1 cellular context compared by ENCODE assay signal in the genomic region with DNA sequence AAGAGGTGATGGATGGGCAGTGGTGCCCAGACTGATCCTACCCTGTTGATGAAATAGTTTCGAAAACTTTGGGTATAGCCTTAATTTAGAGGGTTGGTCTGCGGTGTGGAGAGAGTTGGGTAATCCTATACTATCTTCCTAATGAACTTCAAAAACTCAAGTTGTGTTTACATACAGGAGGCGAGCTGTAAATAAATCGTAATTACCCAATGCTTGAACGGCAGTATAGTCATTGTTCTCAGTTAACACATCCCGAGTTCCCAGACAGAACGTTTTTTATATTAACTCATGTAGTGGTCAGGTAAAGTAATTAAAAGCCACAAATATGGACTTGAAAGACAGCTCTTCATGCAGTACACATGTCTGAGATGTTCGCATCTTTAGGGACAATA.
TF ChIP-seq lines count a peak whose summit lies in the region.

No MANE protein-coding gene starts in this region.

TF ChIP-seq in A549, 52 proteins besides CTCF, POLR2A, EP300 and RAD21:
- TF ChIP-seq HOXB5 (CRISPR knock-in tag; IDR thresholded peaks at IDR 0.05), result no peak
- TF ChIP-seq SREBF2 (IDR thresholded peaks at IDR 0.05), result no peak
- no peak for TF ChIP-seq CHD4 (IDR thresholded peaks at IDR 0.05; ENCODE audit: borderline replicate concordance)
- TF ChIP-seq, protein P1, sequence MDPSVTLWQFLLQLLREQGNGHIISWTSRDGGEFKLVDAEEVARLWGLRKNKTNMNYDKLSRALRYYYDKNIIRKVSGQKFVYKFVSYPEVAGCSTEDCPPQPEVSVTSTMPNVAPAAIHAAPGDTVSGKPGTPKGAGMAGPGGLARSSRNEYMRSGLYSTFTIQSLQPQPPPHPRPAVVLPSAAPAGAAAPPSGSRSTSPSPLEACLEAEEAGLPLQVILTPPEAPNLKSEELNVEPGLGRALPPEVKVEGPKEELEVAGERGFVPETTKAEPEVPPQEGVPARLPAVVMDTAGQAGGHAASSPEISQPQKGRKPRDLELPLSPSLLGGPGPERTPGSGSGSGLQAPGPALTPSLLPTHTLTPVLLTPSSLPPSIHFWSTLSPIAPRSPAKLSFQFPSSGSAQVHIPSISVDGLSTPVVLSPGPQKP (IDR thresholded peaks at IDR 0.05; ENCODE audit: low read depth, low read length), result no peak
- no peak for TF ChIP-seq RNF2 (IDR thresholded peaks at IDR 0.05; ENCODE audit: borderline replicate concordance, low read depth)
- TF ChIP-seq NPAS2 (CRISPR knock-in tag; IDR thresholded peaks at IDR 0.05; ENCODE audit: borderline replicate concordance), result no peak
- TF ChIP-seq FOSL2 (IDR thresholded peaks at IDR 0.05), result no peak
- no peak for TF ChIP-seq FOSL2 (CRISPR knock-in tag; IDR thresholded peaks at IDR 0.05)
- no peak for TF ChIP-seq BHLHE40 (IDR thresholded peaks at IDR 0.05; ENCODE audit: low read depth, low read length)
- no peak for TF ChIP-seq ZFP36 (IDR thresholded peaks at IDR 0.05; ENCODE audit: borderline replicate concordance, partially characterized antibody)
- TF ChIP-seq, protein P2, sequence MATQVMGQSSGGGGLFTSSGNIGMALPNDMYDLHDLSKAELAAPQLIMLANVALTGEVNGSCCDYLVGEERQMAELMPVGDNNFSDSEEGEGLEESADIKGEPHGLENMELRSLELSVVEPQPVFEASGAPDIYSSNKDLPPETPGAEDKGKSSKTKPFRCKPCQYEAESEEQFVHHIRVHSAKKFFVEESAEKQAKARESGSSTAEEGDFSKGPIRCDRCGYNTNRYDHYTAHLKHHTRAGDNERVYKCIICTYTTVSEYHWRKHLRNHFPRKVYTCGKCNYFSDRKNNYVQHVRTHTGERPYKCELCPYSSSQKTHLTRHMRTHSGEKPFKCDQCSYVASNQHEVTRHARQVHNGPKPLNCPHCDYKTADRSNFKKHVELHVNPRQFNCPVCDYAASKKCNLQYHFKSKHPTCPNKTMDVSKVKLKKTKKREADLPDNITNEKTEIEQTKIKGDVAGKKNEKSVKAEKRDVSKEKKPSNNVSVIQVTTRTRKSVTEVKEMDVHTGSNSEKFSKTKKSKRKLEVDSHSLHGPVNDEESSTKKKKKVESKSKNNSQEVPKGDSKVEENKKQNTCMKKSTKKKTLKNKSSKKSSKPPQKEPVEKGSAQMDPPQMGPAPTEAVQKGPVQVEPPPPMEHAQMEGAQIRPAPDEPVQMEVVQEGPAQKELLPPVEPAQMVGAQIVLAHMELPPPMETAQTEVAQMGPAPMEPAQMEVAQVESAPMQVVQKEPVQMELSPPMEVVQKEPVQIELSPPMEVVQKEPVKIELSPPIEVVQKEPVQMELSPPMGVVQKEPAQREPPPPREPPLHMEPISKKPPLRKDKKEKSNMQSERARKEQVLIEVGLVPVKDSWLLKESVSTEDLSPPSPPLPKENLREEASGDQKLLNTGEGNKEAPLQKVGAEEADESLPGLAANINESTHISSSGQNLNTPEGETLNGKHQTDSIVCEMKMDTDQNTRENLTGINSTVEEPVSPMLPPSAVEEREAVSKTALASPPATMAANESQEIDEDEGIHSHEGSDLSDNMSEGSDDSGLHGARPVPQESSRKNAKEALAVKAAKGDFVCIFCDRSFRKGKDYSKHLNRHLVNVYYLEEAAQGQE (IDR thresholded peaks at IDR 0.05), result no peak
- no peak for TF ChIP-seq FOXS1 (CRISPR knock-in tag; IDR thresholded peaks at IDR 0.05)
- TF ChIP-seq, protein P3, sequence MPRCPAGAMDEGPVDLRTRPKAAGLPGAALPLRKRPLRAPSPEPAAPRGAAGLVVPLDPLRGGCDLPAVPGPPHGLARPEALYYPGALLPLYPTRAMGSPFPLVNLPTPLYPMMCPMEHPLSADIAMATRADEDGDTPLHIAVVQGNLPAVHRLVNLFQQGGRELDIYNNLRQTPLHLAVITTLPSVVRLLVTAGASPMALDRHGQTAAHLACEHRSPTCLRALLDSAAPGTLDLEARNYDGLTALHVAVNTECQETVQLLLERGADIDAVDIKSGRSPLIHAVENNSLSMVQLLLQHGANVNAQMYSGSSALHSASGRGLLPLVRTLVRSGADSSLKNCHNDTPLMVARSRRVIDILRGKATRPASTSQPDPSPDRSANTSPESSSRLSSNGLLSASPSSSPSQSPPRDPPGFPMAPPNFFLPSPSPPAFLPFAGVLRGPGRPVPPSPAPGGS (IDR thresholded peaks at IDR 0.05), result no peak
TF ChIP-seq in A549: peak in this region for 0.
